8 cellular contexts compared by ENCODE assay signal in genomic region chr2:173354073-173354600, GRCh38. TPM values are rescaled to one million over a fixed set of nuclear protein-coding genes. Genes with fewer than 3 reads are reported as not detected.
A peak's percentile ranks its signal among the peaks of the same experiment; 100 is the strongest.
DNase-seq lines count a peak whose midpoint lies in the region; ATAC-seq and TF ChIP-seq lines count a peak whose summit lies in the region.

No MANE protein-coding gene starts in this region.

- peaks cover 17% of the 10 kb centered on the region for H3K23me2 ChIP-seq in H9 (ENCODE audit: insufficient read length, low read depth, low read length, poor library complexity, severe bottlenecking)

- H4K8ac ChIP-seq in H9 (replicated peaks; ENCODE audit: insufficient read length, low read depth, low read length), result no peak overlapping the region

- in situ Hi-C loops in astrocyte of the cerebellum (cut with HindIII; ENCODE audit: low sequenced_read_pairs), result no loop called here

- no peak overlapping the region for H3K56ac ChIP-seq in H9 (ENCODE audit: insufficient read length, low read depth, low read length)

- peak overlapping the region; percentile 90 for H3K14ac ChIP-seq in H9 (ENCODE audit: insufficient read depth, low read length)

- peaks cover 38 to 40% of the 10 kb centered on the region in 2 experiments for H3K4me1 Mint-ChIP-seq in H9

- H2BK120ac ChIP-seq in H9 (ENCODE audit: low read depth, low read length, poor library complexity, severe bottlenecking), result no peak overlapping the region

- no peak overlapping the region for H3T11ph ChIP-seq in H9 (ENCODE audit: low read length)

- H3K27ac ChIP-seq in H9 (ENCODE audit: insufficient read length, low read depth, low read length) (peak overlapping the region; percentile 3), lower lobe of right lung (no peak overlapping the region), uterus (peak overlapping the region in 1 of 2 donors; percentile 44)

- peaks cover 4% of the 10 kb centered on the region for H3K27me3 Mint-ChIP-seq in H9 (ENCODE audit: low read depth)

- peak; percentile 28 to 53 for ATAC-seq in activated CD4-positive, CD25-positive, alpha-beta regulatory T cell treated with anti-CD3 and anti-CD28 coated beads, Interleukin-2, amount 50 U/mL, for 24 hours
- no peak for ATAC-seq in lower lobe of right lung

- TF ChIP-seq CTCF in H9 (conservative IDR thresholded peaks at IDR 0.05), result no peak
- TF ChIP-seq CTCF in astrocyte of the cerebellum (IDR thresholded peaks at IDR 0.05; ENCODE audit: low read depth, low read length, missing control alignments), result no peak
- no peak for TF ChIP-seq CTCF in lower lobe of right lung (IDR thresholded peaks at IDR 0.05)
- TF ChIP-seq CTCF in uterus (IDR thresholded peaks at IDR 0.05), result no peak

- intact Hi-C loops in lower lobe of right lung (cut with DNase I), result no loop called here
- intact Hi-C loops in uterus (cut with DNase I; ENCODE audit: low total_unique reads), result no loop called here

- H3K4me3 ChIP-seq in astrocyte of the cerebellum (ENCODE audit: low read depth, low read length), result peak overlapping the region; percentile 82
- H3K4me3 ChIP-seq in lower lobe of right lung, result peak overlapping the region; percentile 60
- peak overlapping the region; percentile 23 to 54 for H3K4me3 ChIP-seq in uterus

- peak overlapping the region; percentile 96 to 100 (median 99) for H3K27ac Mint-ChIP-seq in H9

- no peak overlapping the region for H3K4ac ChIP-seq in H9 (ENCODE audit: low read depth, low read length)

- H2BK12ac ChIP-seq in H9 (ENCODE audit: insufficient read length, low read depth, low read length), result no peak overlapping the region

- no peaks in the 10 kb centered on the region for H4K20me1 ChIP-seq in H9 (ENCODE audit: control insufficient read depth, insufficient read depth, insufficient read length)

- H3K79me1 ChIP-seq in H9 (ENCODE audit: insufficient read depth, low read depth, low read length, poor library complexity, severe bottlenecking), result peaks cover 3% of the 10 kb centered on the region

- H3K4me1 ChIP-seq in H9 (ENCODE audit: insufficient read depth, low read length), result peaks cover 2% of the 10 kb centered on the region; the same call in 1 of the 2 replicates
- peaks cover 25% of the 10 kb centered on the region for H3K4me1 ChIP-seq in lower lobe of right lung
- peaks cover 0 to 7% of the 10 kb centered on the region in 2 donors for H3K4me1 ChIP-seq in uterus

- no peak overlapping the region for H3K23ac ChIP-seq in H9 (ENCODE audit: insufficient read length, low read depth, low read length)

- peaks cover 8 to 10% of the 10 kb centered on the region in 2 experiments; a peak in 3 of 5 replicates for H3K9me3 Mint-ChIP-seq in H9

- peaks cover 13 to 22% (median 21%) of the 10 kb centered on the region in 3 experiments for H3K36me3 Mint-ChIP-seq in H9 (ENCODE audit: insufficient read depth in 1 of 3, low read depth in 3 of 3)

- H3K4me2 ChIP-seq in H9 (ENCODE audit: insufficient read depth, insufficient read length, low read length), result peak overlapping the region; percentile 99

- H3K79me2 ChIP-seq in H9 (ENCODE audit: insufficient read depth, low read length), result peaks cover 26% of the 10 kb centered on the region

- H4K91ac ChIP-seq in H9 (ENCODE audit: insufficient read length, low read depth, low read length), result no peak overlapping the region

- peak overlapping the region; percentile 14 for H2BK5ac ChIP-seq in H9 (ENCODE audit: insufficient read length, low read length)

- peak overlapping the region; percentile 79 to 95 for H3K4me3 Mint-ChIP-seq in H9

- H3K9ac ChIP-seq in H9 (ENCODE audit: extremely low read depth, insufficient read length, low read length), result peak overlapping the region; percentile 94

- H3K18ac ChIP-seq in H9 (ENCODE audit: insufficient read length, low read depth, low read length), result peak overlapping the region; percentile 71

- H3K36me3 ChIP-seq in lower lobe of right lung (no peaks in the 10 kb centered on the region), uterus (no peaks in the 10 kb centered on the region)

- H4K5ac ChIP-seq in H9 (ENCODE audit: insufficient read length, low read depth, low read length), result peak overlapping the region; percentile 20

- no CpG with 5 or more reads among the region's 21 CpGs for WGBS in H9 (ENCODE audit: extremely low coverage, insufficient read length, low lambda C conversion rate)

- TF ChIP-seq POLR2A in uterus (IDR thresholded peaks at IDR 0.05), result no peak

- no peak for DNase-seq in activated CD4-positive, CD25-positive, alpha-beta regulatory T cell (lab: John Stamatoyannopoulos, UW)
- no peak for DNase-seq in H9
- peak; percentile 47 for DNase-seq in M059J (ENCODE audit: low read depth)
- no peak for DNase-seq in astrocyte of the cerebellum (ENCODE audit: low read depth)
- no peak for DNase-seq in lower lobe of right lung
- DNase-seq in uterus, result no peak
- DNase-seq in mesenteric fat pad (ENCODE audit: low spot score), result no peak

- H2BK15ac ChIP-seq in H9 (ENCODE audit: low read depth, low read length), result no peak overlapping the region

- H2AFZ ChIP-seq in H9 (ENCODE audit: low read length), result no peak overlapping the region

- no peak overlapping the region for H2AK5ac ChIP-seq in H9 (ENCODE audit: insufficient read length, low read length)

- H3K27me3 ChIP-seq in H9 (ENCODE audit: insufficient read depth, low read length) (no peaks in the 10 kb centered on the region), lower lobe of right lung (ENCODE audit: low read depth) (peaks cover 60% of the 10 kb centered on the region), uterus (peaks cover 4 to 16% of the 10 kb centered on the region in 2 donors)

- no peak overlapping the region for H2BK20ac ChIP-seq in H9 (ENCODE audit: low read depth, low read length, poor library complexity, severe bottlenecking)

- H3K9me3 ChIP-seq in H9 (ENCODE audit: control insufficient read depth, low read depth, low read length), result no peaks in the 10 kb centered on the region
- H3K9me3 ChIP-seq in lower lobe of right lung, result no peaks in the 10 kb centered on the region
- H3K9me3 ChIP-seq in uterus, result no peaks in the 10 kb centered on the region

RNA-seq across cellular contexts. Expression of gene CDCA7, which starts 0.5 kb away (rescaled TPM):
- total RNA-seq in H9 (2021), result 48.9 and 50.3 TPM in 2 replicates
- 13.1 and 16.6 TPM in 2 replicates for total RNA-seq in M059J (2014; rRNA removed; shearing (Covaris generic))
- 0.89 TPM for total RNA-seq in lower lobe of right lung
- 10 to 100 TPM in 1 of 4 donors, 1 to 10 TPM in 1, under 1 TPM in 2; 0.51 to 31.0 (median 4.6) TPM for total RNA-seq in uterus
- total RNA-seq in mesenteric fat pad, result 0.22 TPM

Comparison
In these comparisons a context has a peak if more than half of its experiments do, and no peak if none do; other contexts are left out.
1. ATAC-seq: peak in activated CD4-positive, CD25-positive, alpha-beta regulatory T cell treated with anti-CD3 and anti-CD28 coated beads, Interleukin-2, amount 50 U/mL, for 24 hours (2 of 2); none in lower lobe of right lung (0 of 2).
2. Peak in every context shown above with its lines, with median percentiles within 50 percentile points of each other: H3K4me3 ChIP-seq.